In genomic region chr19:8085606-8086464, GRCh38 we compare ENCODE assay signal across 1 cellular context.
TF ChIP-seq lines count a peak whose summit lies in the region.

No MANE protein-coding gene starts in this region.

TF ChIP-seq in K562, 482 proteins besides CTCF, POLR2A, EP300 and RAD21 (continued from another document):
- peak; percentile 84 for TF ChIP-seq VEZF1 (CRISPR knock-in tag; IDR thresholded peaks at IDR 0.05)
- peak; percentile 80 for TF ChIP-seq MEIS2 (IDR thresholded peaks at IDR 0.05; ENCODE audit: partially characterized antibody)
- TF ChIP-seq ZBTB33 (CRISPR knock-in tag; IDR thresholded peaks at IDR 0.05) = 0 out of 2 replicates have a peak, but pooled peaks have one; percentile 34
- TF ChIP-seq TRIM24 (IDR thresholded peaks at IDR 0.05) = 0 out of 4 replicates have a peak, but pooled peaks of 1 of the 2 experiments have one; percentile 14
- peak; percentile 24 for TF ChIP-seq BHLHE40 (IDR thresholded peaks at IDR 0.05; ENCODE audit: low read length)
- peak; percentile 69 for TF ChIP-seq MYC (IDR thresholded peaks at IDR 0.05; ENCODE audit: low read depth, low read length)
- no peak for TF ChIP-seq MYC (CRISPR knock-in tag; IDR thresholded peaks at IDR 0.05; ENCODE audit: borderline replicate concordance, low read depth)
- no peak; the same call in 1 of the 2 replicates for TF ChIP-seq SP1 (CRISPR knock-in tag; IDR thresholded peaks at IDR 0.05)
- TF ChIP-seq USF2 (CRISPR knock-in tag; IDR thresholded peaks at IDR 0.05) = no peak
- 0 out of 2 replicates have a peak, but pooled peaks have one; percentile 72 for TF ChIP-seq RNF2 (IDR thresholded peaks at IDR 0.05)
- no peak for TF ChIP-seq ZNF79 (CRISPR knock-in tag; IDR thresholded peaks at IDR 0.05; ENCODE audit: low read depth)
- TF ChIP-seq ARNT (IDR thresholded peaks at IDR 0.05) = no peak
- TF ChIP-seq ZNF444 (CRISPR knock-in tag; IDR thresholded peaks at IDR 0.05) = no peak
- TF ChIP-seq POLR2AphosphoS5 (IDR thresholded peaks at IDR 0.05; ENCODE audit: control insufficient read depth, insufficient read depth, low read depth, low read length) = 0 out of 2 replicates have a peak, but pooled peaks have one; percentile 23
- peak; percentile 54 for TF ChIP-seq PHF20 (IDR thresholded peaks at IDR 0.05; ENCODE audit: partially characterized antibody)
- no peak for TF ChIP-seq ZNF165 (CRISPR knock-in tag; IDR thresholded peaks at IDR 0.05; ENCODE audit: borderline replicate concordance)
- TF ChIP-seq NFATC3 (IDR thresholded peaks at IDR 0.05) = no peak
- TF ChIP-seq SUPT5H (IDR thresholded peaks at IDR 0.05) = peak; percentile 61; the same call in 1 of the 2 replicates
- 0 out of 2 replicates have a peak, but pooled peaks have one; percentile 27 for TF ChIP-seq TEAD4 (IDR thresholded peaks at IDR 0.05; ENCODE audit: low read length)
- no peak for TF ChIP-seq TEAD4 (CRISPR knock-in tag; IDR thresholded peaks at IDR 0.05; ENCODE audit: borderline replicate concordance)
- 0 out of 2 replicates have a peak, but pooled peaks have one; percentile 48 for TF ChIP-seq FOXP4 (CRISPR knock-in tag; IDR thresholded peaks at IDR 0.05; ENCODE audit: borderline replicate concordance)
- TF ChIP-seq TFAP4 (CRISPR knock-in tag; IDR thresholded peaks at IDR 0.05; ENCODE audit: borderline replicate concordance) = peak; percentile 55; the same call in 1 of the 2 replicates
- TF ChIP-seq KDM5B (IDR thresholded peaks at IDR 0.05; ENCODE audit: insufficient replicate concordance, low read depth, low read length) = peak; percentile 51
- peak; percentile 80 for TF ChIP-seq GABPA (tag; conservative IDR thresholded peaks at IDR 0.05; ENCODE audit: low read depth)
- peak; percentile 19; the same call in 1 of the 2 replicates for TF ChIP-seq JUN (IDR thresholded peaks at IDR 0.05; ENCODE audit: borderline replicate concordance, low read depth, low read length)
- no peak for TF ChIP-seq JUN (CRISPR knock-in tag; IDR thresholded peaks at IDR 0.05; ENCODE audit: borderline replicate concordance)
- peak; percentile 70 for TF ChIP-seq PKNOX1 (IDR thresholded peaks at IDR 0.05)
- TF ChIP-seq ZNF395 (CRISPR knock-in tag; IDR thresholded peaks at IDR 0.05) = peak; percentile 48; the same call in 1 of the 2 replicates
